Comparison of ENCODE assay signal across 11 cellular contexts in the genomic region with DNA sequence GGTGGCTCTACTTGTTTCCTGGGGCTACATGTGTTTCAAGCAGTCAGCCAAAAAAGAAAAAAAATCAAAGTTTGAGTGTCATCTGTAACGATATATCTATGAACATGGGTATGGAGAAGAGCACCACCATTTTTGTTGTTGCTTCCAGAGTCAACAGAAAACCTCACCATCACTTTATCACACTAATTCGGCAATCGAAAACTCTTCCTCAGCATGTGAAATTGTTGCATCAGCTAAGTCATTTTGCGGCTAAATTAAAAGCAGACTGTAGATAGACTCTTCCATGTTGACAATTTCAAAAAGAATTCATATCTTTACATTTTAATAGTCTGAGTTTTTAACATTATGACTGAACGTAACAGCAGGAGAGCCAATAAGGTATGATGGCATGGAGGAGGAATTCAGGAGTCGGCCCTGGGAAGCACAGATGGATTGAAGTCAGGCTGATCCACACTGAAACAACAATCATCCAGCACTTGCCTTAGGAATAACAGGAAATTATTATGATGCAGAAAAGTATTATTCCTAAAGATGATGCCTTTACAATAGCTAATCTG.
A peak's percentile ranks its signal among the peaks of the same experiment; 100 is the strongest.
DNase-seq lines count a peak whose midpoint lies in the region; ATAC-seq and TF ChIP-seq lines count a peak whose summit lies in the region.
"Had no signal": no experiment of that assay in that cellular context is flagged by ENCODE, and none has a peak within 500 bp of the region (broad histone marks: within the 10 kb centered on the region; RNA-seq: fewer than 3 reads in every experiment).

No MANE protein-coding gene starts in this region.

- peaks cover 34% of the 10 kb centered on the region for H3K4me1 Mint-ChIP-seq in nephron

- intact Hi-C loops in Panc1 (cut with micrococcal nuclease; ENCODE audit: unreplicated experiment), result no loop called here

- H3K36me3 ChIP-seq in Panc1 (ENCODE audit: control insufficient read depth, insufficient read depth, low read length), result no peaks in the 10 kb centered on the region

- ATAC-seq in Panc1, result no peak

- peaks cover 6% of the 10 kb centered on the region for H3K36me3 Mint-ChIP-seq in nephron (ENCODE audit: low read depth)

- peaks cover 15% of the 10 kb centered on the region; the same call in 1 of the 2 replicates for H3K9me3 ChIP-seq in Panc1 (ENCODE audit: control insufficient read depth, insufficient read depth, low read depth, low read length)

- no peak for TF ChIP-seq CTCF in Panc1 (IDR thresholded peaks at IDR 0.05)
- no peak for TF ChIP-seq CTCF in epithelial cell of esophagus (IDR thresholded peaks at IDR 0.05; ENCODE audit: insufficient read depth, low read depth, low read length, missing control alignments)
- TF ChIP-seq CTCF in nephron (IDR thresholded peaks at IDR 0.05; ENCODE audit: unreplicated experiment in 3 of 3), result no peak

- peaks cover 16% of the 10 kb centered on the region for H3K9me3 Mint-ChIP-seq in nephron

- no peaks in the 10 kb centered on the region for H3K27me3 ChIP-seq in Panc1 (ENCODE audit: control insufficient read depth, insufficient read depth, low read length)

- POLR2A ChIA-PET in Panc1 (lab: Charles Lee), result no interaction called here

- H3K27ac ChIP-seq in Panc1 (ENCODE audit: low read length), result peak overlapping the region; percentile 95

- peak; percentile 64 for DNase-seq in A172 (ENCODE audit: low spot score)
- DNase-seq in Panc1 (ENCODE audit: low read depth, low spot score), result peak; percentile 33
- peak; percentile 38 for DNase-seq in epithelial cell of esophagus (ENCODE audit: low read depth)
- no peak for DNase-seq in effector CD8-positive, alpha-beta T cell (lab: John Stamatoyannopoulos, UW)
- DNase-seq in NCI-H2081 treated with DMSO at 0.1 percent for 48 hours (lab: John Stamatoyannopoulos, UW), result no peak
- DNase-seq in ureter (ENCODE audit: low spot score), result no peak
- no peak for DNase-seq in HK-2 (ENCODE audit: unreplicated experiment)
- DNase-seq: hypothalamus, NCI-H1048 had no signal

- CTCF ChIA-PET in Panc1 (lab: Charles Lee), result no interaction called here

- H3K4me3 ChIP-seq in Panc1 (ENCODE audit: low read depth in 2 of 2, low read length in 2 of 2) (no peak overlapping the region), epithelial cell of esophagus (ENCODE audit: low read length) (no peak overlapping the region)

- peak overlapping the region in 1 of 3 experiments; percentile 32 for H3K4me3 Mint-ChIP-seq in nephron
- H3K4me3 Mint-ChIP-seq: activated naive CD4-positive, alpha-beta T cell treated with anti-CD3 and anti-CD28 coated beads, Interleukin-2, amount 50 U/mL, for 24 hours had no signal

- in situ Hi-C loops in Panc1 (cut with HindIII; ENCODE audit: low pct_unique_long_range_greater_than_20kb, low sequenced_read_pairs), result no loop called here

- no TSS peak for BruUV-seq in Panc1 (replicated peaks; lab: Mats Ljungman, UMichigan)

- H3K27ac Mint-ChIP-seq in nephron, result peak overlapping the region; percentile 90 to 98 (median 91)
- H3K27ac Mint-ChIP-seq: activated naive CD4-positive, alpha-beta T cell treated with anti-CD3 and anti-CD28 coated beads, Interleukin-2, amount 50 U/mL, for 24 hours had no signal

- no peaks in the 10 kb centered on the region for H3K27me3 Mint-ChIP-seq in nephron (ENCODE audit: low read depth)

- peaks cover 29% of the 10 kb centered on the region for H3K4me1 ChIP-seq in Panc1 (ENCODE audit: control insufficient read depth, insufficient read depth, low read length)

Comparison
In these comparisons a context has a peak if more than half of its experiments do, and no peak if none do; other contexts are left out.
1. DNase-seq: peak in A172 (single experiment), Panc1 (single experiment) and epithelial cell of esophagus (single experiment); none in effector CD8-positive, alpha-beta T cell (single experiment), NCI-H2081 treated with DMSO at 0.1 percent for 48 hours (single experiment), ureter (single experiment) and HK-2 (single experiment).